In the genomic region with DNA sequence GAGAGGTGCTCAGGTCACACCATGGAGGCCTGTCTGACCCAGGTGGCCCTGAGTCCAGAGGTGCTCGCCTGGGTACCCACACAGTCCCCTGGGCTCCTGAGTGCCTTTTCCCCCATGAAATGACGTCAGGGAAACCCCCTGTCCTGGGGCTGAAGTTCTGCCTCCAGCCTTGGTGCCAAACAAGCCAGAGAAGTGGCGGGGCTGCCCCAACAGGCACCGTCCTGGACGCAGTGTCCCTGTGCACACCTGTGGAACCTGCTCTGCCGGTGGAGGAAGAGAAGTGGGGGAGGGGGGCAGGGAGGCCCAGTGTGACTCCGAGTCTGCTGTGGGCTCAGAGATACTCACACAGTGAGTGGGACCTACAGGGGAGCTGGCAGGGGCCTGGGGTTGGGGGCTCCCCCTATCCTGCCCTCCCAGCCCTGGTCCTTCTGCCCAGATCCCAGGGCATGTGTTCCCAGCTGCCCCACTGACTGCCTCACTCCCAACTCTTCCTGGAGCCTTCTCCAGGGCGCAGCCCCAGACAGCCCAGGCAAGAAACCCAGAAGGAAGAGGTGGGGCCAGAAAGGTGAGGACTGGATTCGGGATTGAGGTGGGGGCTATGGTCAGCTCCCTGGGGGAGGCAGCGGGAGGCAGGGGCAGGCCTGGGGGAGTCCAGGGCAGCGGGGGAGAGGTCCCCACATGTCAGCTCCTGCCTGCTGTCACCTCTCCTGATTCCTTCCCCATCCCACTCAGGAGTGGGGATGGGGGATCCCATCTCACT, we compare ENCODE assay signal across 10 cellular contexts. TPM values are rescaled to one million over a fixed set of nuclear protein-coding genes. Genes with fewer than 3 reads are reported as not detected.
DNase-seq lines count a peak whose midpoint lies in the region; ATAC-seq, FAIRE-seq and TF ChIP-seq lines count a peak whose summit lies in the region.
"Had no signal": no experiment of that assay in that cellular context is flagged by ENCODE, and none has a peak within 500 bp of the region (broad histone marks: within the 10 kb centered on the region; RNA-seq: fewer than 3 reads in every experiment).

No MANE protein-coding gene starts in this region.

- peak overlapping the region in 7 of 11 experiments; percentile 30 to 69 (median 38); a peak in 12 of 22 replicates for H3K4me2 ChIP-seq in BLaER1 treated with 17β-estradiol and CSF1 and Interleukin-3, amounts not matched to agents 10 nM and 100 nM
- H3K4me2 ChIP-seq in parathyroid adenoma (ENCODE audit: low read length) = peak overlapping the region; percentile 16

- peaks cover 47% of the 10 kb centered on the region for H3K79me2 ChIP-seq in parathyroid adenoma

- CTCF ChIA-PET in Panc1 (lab: Charles Lee) = no interaction called here

- POLR2A ChIA-PET in Panc1 (lab: Charles Lee) = no interaction called here

- H3K9ac ChIP-seq in BLaER1 treated with 17β-estradiol and CSF1 and Interleukin-3, amounts not matched to agents 10 nM and 100 nM = no peak overlapping the region
- no peak overlapping the region for H3K9ac ChIP-seq in parathyroid adenoma

- no peaks in the 10 kb centered on the region for H3K9me3 ChIP-seq in BLaER1 treated with 17β-estradiol and CSF1 and Interleukin-3, amounts not matched to agents 10 nM and 100 nM (replicated peaks in 1 of 11)
- H3K9me3 ChIP-seq in Panc1 (ENCODE audit: control insufficient read depth, insufficient read depth, low read depth, low read length) = no peaks in the 10 kb centered on the region
- no peaks in the 10 kb centered on the region for H3K9me3 ChIP-seq in cardiac muscle cell (ENCODE audit: low read depth)
- no peaks in the 10 kb centered on the region for H3K9me3 ChIP-seq in parathyroid adenoma (ENCODE audit: control insufficient read depth, low read length)

- no peak for TF ChIP-seq POLR2A in GM12891 (IDR thresholded peaks at IDR 0.05; ENCODE audit: low read depth, low read length)

- TF ChIP-seq CTCF in Panc1 (IDR thresholded peaks at IDR 0.05) (no peak), cardiac muscle cell (IDR thresholded peaks at IDR 0.05; ENCODE audit: low read depth, low read length) (no peak), parathyroid adenoma (IDR thresholded peaks at IDR 0.05) (no peak)

- DNase-seq in Panc1 (ENCODE audit: low read depth, low spot score) (no peak), cardiac muscle cell (ENCODE audit: low read depth in 1 of 2, low spot score in 1 of 2) (no peak), RPMI8226 (no peak), DMS79 treated with DMSO at 0.1 percent for 48 hours (lab: John Stamatoyannopoulos, UW) (no peak), GM12891 (ENCODE audit: insufficient read length, low spot score) (no peak), anterior cingulate cortex (lab: John Stamatoyannopoulos, UW) (no peak)
- DNase-seq: activated CD8-positive, alpha-beta memory T cell treated with anti-CD3 and anti-CD28 coated beads for 24 hours; glutamatergic neuron had no signal

- no peak overlapping the region; a peak in 1 of 22 replicates for H3K27ac ChIP-seq in BLaER1 treated with 17β-estradiol and CSF1 and Interleukin-3, amounts not matched to agents 10 nM and 100 nM
- H3K27ac ChIP-seq in Panc1 (ENCODE audit: low read length) (peak overlapping the region; percentile 74), cardiac muscle cell (peak overlapping the region; percentile 94), parathyroid adenoma (no peak overlapping the region)

- FAIRE-seq in GM12891 (lab: Jason Lieb, UNC) = no peak

- no peak overlapping the region for H2AFZ ChIP-seq in parathyroid adenoma

- peaks cover 0 to 87% (median 47%) of the 10 kb centered on the region in 11 experiments; a peak in 18 of 22 replicates for H4K20me1 ChIP-seq in BLaER1 treated with 17β-estradiol and CSF1 and Interleukin-3, amounts not matched to agents 10 nM and 100 nM

- no peaks in the 10 kb centered on the region for H3K36me3 ChIP-seq in BLaER1 treated with 17β-estradiol and CSF1 and Interleukin-3, amounts not matched to agents 10 nM and 100 nM
- no peaks in the 10 kb centered on the region for H3K36me3 ChIP-seq in Panc1 (ENCODE audit: control insufficient read depth, insufficient read depth, low read length)
- H3K36me3 ChIP-seq in cardiac muscle cell = no peaks in the 10 kb centered on the region
- no peaks in the 10 kb centered on the region for H3K36me3 ChIP-seq in parathyroid adenoma (ENCODE audit: control insufficient read depth, insufficient read depth, low read length)

- BruUV-seq in Panc1 (replicated peaks; lab: Mats Ljungman, UMichigan) = no TSS peak

- intact Hi-C loops in Panc1 (cut with micrococcal nuclease; ENCODE audit: unreplicated experiment) = no loop called here

- no peak overlapping the region for H3K4me3 ChIP-seq in BLaER1 treated with 17β-estradiol and CSF1 and Interleukin-3, amounts not matched to agents 10 nM and 100 nM
- H3K4me3 ChIP-seq in Panc1 (ENCODE audit: low read depth in 2 of 2, low read length in 2 of 2) (no peak overlapping the region), cardiac muscle cell (no peak overlapping the region), parathyroid adenoma (ENCODE audit: low read depth, low read length) (no peak overlapping the region)

- H3K4me1 ChIP-seq in BLaER1 treated with 17β-estradiol and CSF1 and Interleukin-3, amounts not matched to agents 10 nM and 100 nM = peaks cover 4 to 81% (median 71%) of the 10 kb centered on the region in 10 experiments; a peak in 18 of 20 replicates
- H3K4me1 ChIP-seq in Panc1 (ENCODE audit: control insufficient read depth, insufficient read depth, low read length) = peaks cover 55% of the 10 kb centered on the region
- peaks cover 56% of the 10 kb centered on the region for H3K4me1 ChIP-seq in cardiac muscle cell (ENCODE audit: low read depth)
- H3K4me1 ChIP-seq in parathyroid adenoma = peaks cover 36% of the 10 kb centered on the region

- peaks cover 0 to 8% (median 0%) of the 10 kb centered on the region in 11 experiments; a peak in 4 of 22 replicates for H3K27me3 ChIP-seq in BLaER1 treated with 17β-estradiol and CSF1 and Interleukin-3, amounts not matched to agents 10 nM and 100 nM
- H3K27me3 ChIP-seq in Panc1 (ENCODE audit: control insufficient read depth, insufficient read depth, low read length) (no peaks in the 10 kb centered on the region), cardiac muscle cell (no peaks in the 10 kb centered on the region), parathyroid adenoma (ENCODE audit: control insufficient read depth, insufficient read depth, low read length) (no peaks in the 10 kb centered on the region)

- in situ Hi-C loops in Panc1 (cut with HindIII; ENCODE audit: low pct_unique_long_range_greater_than_20kb, low sequenced_read_pairs) = no loop called here

- ATAC-seq in Panc1 = no peak

TF ChIP-seq in GM12891, 5 proteins besides CTCF, POLR2A, EP300 and RAD21:
- no peak for TF ChIP-seq POU2F2 (IDR thresholded peaks at IDR 0.05; ENCODE audit: low read depth, low read length)

RNA-seq across cellular contexts. Expression of a gene that starts 24.8 kb away (rescaled TPM):
- total RNA-seq in Panc1 (2021; ENCODE audit: unreplicated experiment) (96.6 TPM), cardiac muscle cell (45.7 and 46.5 TPM in 2 replicates)
- polyA plus RNA-seq in Panc1 (2012; ENCODE audit: insufficient read length) = 64.9 TPM
- 38.2 and 39.6 TPM in 2 replicates for polyA plus RNA-seq in cardiac muscle cell
- polyA plus RNA-seq in GM12891 (2012; ENCODE audit: low read depth, missing spikeins) = 0.82 TPM

Comparison
In these comparisons a context has a peak if more than half of its experiments do, and no peak if none do; other contexts are left out.
1. H3K27ac ChIP-seq: peak in Panc1 (single experiment) and cardiac muscle cell (single experiment); none in BLaER1 treated with 17β-estradiol and CSF1 and Interleukin-3, amounts not matched to agents 10 nM and 100 nM (0 of 11) and parathyroid adenoma (single experiment).